27 cellular contexts compared by ENCODE assay signal in the genomic region with DNA sequence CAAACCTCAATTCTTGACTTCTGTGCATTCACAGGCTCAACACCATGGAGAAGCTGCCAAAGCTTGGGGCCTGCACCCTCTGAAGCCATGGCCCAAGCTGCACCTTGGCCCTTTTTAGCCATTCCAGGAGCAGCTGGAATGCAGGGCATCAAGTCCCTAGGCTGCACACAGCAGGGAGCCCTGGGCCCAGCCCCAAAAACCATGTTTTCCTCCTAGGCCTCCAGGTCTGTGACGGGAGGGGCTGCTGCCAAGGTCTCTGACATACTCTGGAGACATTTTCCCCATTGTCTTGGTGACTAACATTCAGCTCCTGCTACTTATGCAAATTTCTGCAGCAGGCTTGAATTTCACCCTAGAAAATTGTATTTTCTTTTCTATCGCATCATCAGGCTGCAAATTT.
DNase-seq lines count a peak whose midpoint lies in the region; ATAC-seq and TF ChIP-seq lines count a peak whose summit lies in the region.
"Had no signal": no experiment of that assay in that cellular context is flagged by ENCODE, and none has a peak within 500 bp of the region (broad histone marks: within the 10 kb centered on the region; RNA-seq: fewer than 3 reads in every experiment).

No MANE protein-coding gene starts in this region.

- CTCF ChIA-PET in MCF 10A (lab: Yijun Ruan, JAX), result interaction anchor here (1.2 kb wide), 1 partner anchor 92 kb away, joined by 3 read pairs; no protein-coding TSS in a partner anchor

- no peak for TF ChIP-seq CTCF in MCF 10A (IDR thresholded peaks at IDR 0.05; ENCODE audit: unreplicated experiment)
- no peak for TF ChIP-seq CTCF in breast epithelium (IDR thresholded peaks at IDR 0.05)
- no peak for TF ChIP-seq CTCF in brain microvascular endothelial cell (IDR thresholded peaks at IDR 0.05; ENCODE audit: low read depth, low read length, missing control alignments)
- TF ChIP-seq CTCF in sigmoid colon (IDR thresholded peaks at IDR 0.05), result no peak

- peaks cover 6% of the 10 kb centered on the region for H3K4me1 Mint-ChIP-seq in MCF 10A (ENCODE audit: insufficient read depth, unreplicated experiment)

- ATAC-seq in HG02884 (IDR thresholded peaks at IDR 0.05; ENCODE audit: unreplicated experiment) (no peak), HG03095 (IDR thresholded peaks at IDR 0.05; ENCODE audit: unreplicated experiment) (no peak)
- ATAC-seq: activated CD8-positive, alpha-beta T cell treated with anti-CD3 and anti-CD28 coated beads, Interleukin-2, amount 10 ng/mL, durations not matched to agents 7 days and 5 days; activated naive CD4-positive, alpha-beta T cell treated with anti-CD3 and anti-CD28 coated beads, Interleukin-2, amount 50 U/mL, for 72 hours; CD8-positive, alpha-beta T cell; gastroesophageal sphincter; left lobe of liver had no signal

- no TSS peak for BruUV-seq in MCF 10A (replicated peaks; lab: Mats Ljungman, UMichigan)

- in situ Hi-C loops in brain microvascular endothelial cell (cut with HindIII; ENCODE audit: low pct_ligation_motif_present, low sequenced_read_pairs), result no loop called here

- H3K36me3 ChIP-seq in breast epithelium (no peaks in the 10 kb centered on the region), brain microvascular endothelial cell (replicated peaks) (no peaks in the 10 kb centered on the region), sigmoid colon (no peaks in the 10 kb centered on the region)
- H3K36me3 ChIP-seq: gastroesophageal sphincter, neutrophil, prostate gland, thoracic aorta, vagina had no signal

- H3K4me1 ChIP-seq in breast epithelium (no peaks in the 10 kb centered on the region), sigmoid colon (no peaks in the 10 kb centered on the region)
- H3K4me1 ChIP-seq: gastroesophageal sphincter, prostate gland, vagina had no signal

- DNase-seq in MCF 10A (ENCODE audit: unreplicated experiment) (peak; percentile 30), breast epithelium (ENCODE audit: low spot score in 2 of 2) (no peak), LHCN-M2 (ENCODE audit: low read depth) (peak; percentile 3), brain microvascular endothelial cell (peak; percentile 28), renal cortical epithelial cell (ENCODE audit: low read depth) (peak; percentile 25), sigmoid colon (no peak)
- DNase-seq: activated CD8-positive, alpha-beta T cell treated with anti-CD3 and anti-CD28 coated beads, Interleukin-2, amount 10 ng/mL, durations not matched to agents 7 days and 5 days; activated T-cell treated with anti-CD3 and anti-CD28 coated beads for 4 hours; AML-193; CD8-positive, alpha-beta T cell; central memory CD4-positive, alpha-beta T cell; GDM1; hippocampal formation; IMR-90; NCI-H2029 treated with DMSO at 0.1 percent for 48 hours; RPMI8226; stimulated activated naive CD4-positive, alpha-beta T cell treated with Interleukin-2 at 50 U/mL for 16 hours had no signal

- intact Hi-C loops in MCF 10A (cut with micrococcal nuclease) (no loop called here), breast epithelium (cut with DNase I; ENCODE audit: low total_unique reads) (no loop called here), sigmoid colon (cut with DNase I) (no loop called here)

- H3K36me3 Mint-ChIP-seq in MCF 10A (ENCODE audit: insufficient read depth, unreplicated experiment), result peaks cover 7% of the 10 kb centered on the region
- H3K36me3 Mint-ChIP-seq: activated naive CD4-positive, alpha-beta T cell treated with anti-CD3 and anti-CD28 coated beads, Interleukin-2, amount 50 U/mL, for 72 hours; CD8-positive, alpha-beta T cell had no signal

- no peaks in the 10 kb centered on the region for H3K27me3 ChIP-seq in breast epithelium
- no peaks in the 10 kb centered on the region for H3K27me3 ChIP-seq in brain microvascular endothelial cell (replicated peaks)
- H3K27me3 ChIP-seq in sigmoid colon, result no peaks in the 10 kb centered on the region
- H3K27me3 ChIP-seq: gastroesophageal sphincter, neutrophil, vagina had no signal

- no peaks in the 10 kb centered on the region for H3K9me3 Mint-ChIP-seq in MCF 10A (ENCODE audit: unreplicated experiment)
- H3K9me3 Mint-ChIP-seq: activated naive CD4-positive, alpha-beta T cell treated with anti-CD3 and anti-CD28 coated beads, Interleukin-2, amount 50 U/mL, for 72 hours had no signal

- no peak overlapping the region for H3K27ac Mint-ChIP-seq in MCF 10A (ENCODE audit: low read depth, unreplicated experiment)
- H3K27ac Mint-ChIP-seq: activated CD8-positive, alpha-beta T cell treated with anti-CD3 and anti-CD28 coated beads, Interleukin-2, amount 10 ng/mL, durations not matched to agents 7 days and 5 days; activated naive CD4-positive, alpha-beta T cell treated with anti-CD3 and anti-CD28 coated beads, Interleukin-2, amount 50 U/mL, for 72 hours; CD8-positive, alpha-beta T cell had no signal

- H3K4me3 ChIP-seq in breast epithelium (no peak overlapping the region), brain microvascular endothelial cell (ENCODE audit: low read depth, low read length) (no peak overlapping the region), sigmoid colon (no peak overlapping the region)
- H3K4me3 ChIP-seq: gastroesophageal sphincter, prostate gland, thoracic aorta, vagina had no signal

- no peak overlapping the region for H3K27ac ChIP-seq in breast epithelium
- peak overlapping the region; percentile 94 for H3K27ac ChIP-seq in brain microvascular endothelial cell
- H3K27ac ChIP-seq in sigmoid colon, result no peak overlapping the region
- H3K27ac ChIP-seq: 22Rv1, gastroesophageal sphincter, neutrophil, prostate gland, thoracic aorta, vagina had no signal

- no peak for TF ChIP-seq POLR2A in breast epithelium (IDR thresholded peaks at IDR 0.05)
- no peak for TF ChIP-seq POLR2A in sigmoid colon (IDR thresholded peaks at IDR 0.05)

- H3K27me3 Mint-ChIP-seq in MCF 10A (ENCODE audit: insufficient read depth, unreplicated experiment), result no peaks in the 10 kb centered on the region

- TF ChIP-seq EP300 in sigmoid colon (IDR thresholded peaks at IDR 0.05), result no peak

- H3K9me3 ChIP-seq in breast epithelium, result peaks cover 0 to 6% of the 10 kb centered on the region in 2 donors
- H3K9me3 ChIP-seq in sigmoid colon, result peaks cover 0 to 5% (median 0%) of the 10 kb centered on the region in 4 donors
- H3K9me3 ChIP-seq: neutrophil, prostate gland, thoracic aorta, vagina had no signal

- WGBS in sigmoid colon, 2 donors, result 91 to 95% methylated on average over 2 of the region's 2 CpGs

- POLR2A ChIA-PET in MCF 10A (lab: Yijun Ruan, JAX), result interaction anchor here (1.0 kb wide), 1 partner anchor 79 kb away, joined by 3 read pairs; a partner anchor contains a TSS

- no peak overlapping the region for H3K4me3 Mint-ChIP-seq in MCF 10A (ENCODE audit: unreplicated experiment)
- H3K4me3 Mint-ChIP-seq: activated CD8-positive, alpha-beta T cell treated with anti-CD3 and anti-CD28 coated beads, Interleukin-2, amount 10 ng/mL, durations not matched to agents 7 days and 5 days; CD8-positive, alpha-beta T cell had no signal

Comparison
In these comparisons a context has a peak if more than half of its experiments do, and no peak if none do; other contexts are left out.
1. DNase-seq: peak in MCF 10A (single experiment), LHCN-M2 (single experiment), brain microvascular endothelial cell (single experiment) and renal cortical epithelial cell (single experiment); none in breast epithelium (0 of 2) and sigmoid colon (single experiment).